In genomic region chrX:70479197-70479969, GRCh38 we compare ENCODE assay signal across 1 cellular context.
TF ChIP-seq lines count a peak whose summit lies in the region.

No MANE protein-coding gene starts in this region.

TF ChIP-seq in GM23338, 12 proteins besides CTCF, POLR2A, EP300 and RAD21 (continued from another document):
- no peak for TF ChIP-seq REST (IDR thresholded peaks at IDR 0.05; ENCODE audit: unreplicated experiment)
- TF ChIP-seq STAT1 (IDR thresholded peaks at IDR 0.05; ENCODE audit: unreplicated experiment), result no peak
- no peak for TF ChIP-seq CREB1 (CRISPR knock-in tag; IDR thresholded peaks at IDR 0.05; ENCODE audit: low read depth)
